1 cellular context compared by ENCODE assay signal in genomic region chr7:101688183-101688831, GRCh38.
TF ChIP-seq lines count a peak whose summit lies in the region.

No MANE protein-coding gene starts in this region.

TF ChIP-seq in GM12878, 131 proteins besides CTCF, POLR2A, EP300 and RAD21 (continued from another document):
- TF ChIP-seq, protein P1, sequence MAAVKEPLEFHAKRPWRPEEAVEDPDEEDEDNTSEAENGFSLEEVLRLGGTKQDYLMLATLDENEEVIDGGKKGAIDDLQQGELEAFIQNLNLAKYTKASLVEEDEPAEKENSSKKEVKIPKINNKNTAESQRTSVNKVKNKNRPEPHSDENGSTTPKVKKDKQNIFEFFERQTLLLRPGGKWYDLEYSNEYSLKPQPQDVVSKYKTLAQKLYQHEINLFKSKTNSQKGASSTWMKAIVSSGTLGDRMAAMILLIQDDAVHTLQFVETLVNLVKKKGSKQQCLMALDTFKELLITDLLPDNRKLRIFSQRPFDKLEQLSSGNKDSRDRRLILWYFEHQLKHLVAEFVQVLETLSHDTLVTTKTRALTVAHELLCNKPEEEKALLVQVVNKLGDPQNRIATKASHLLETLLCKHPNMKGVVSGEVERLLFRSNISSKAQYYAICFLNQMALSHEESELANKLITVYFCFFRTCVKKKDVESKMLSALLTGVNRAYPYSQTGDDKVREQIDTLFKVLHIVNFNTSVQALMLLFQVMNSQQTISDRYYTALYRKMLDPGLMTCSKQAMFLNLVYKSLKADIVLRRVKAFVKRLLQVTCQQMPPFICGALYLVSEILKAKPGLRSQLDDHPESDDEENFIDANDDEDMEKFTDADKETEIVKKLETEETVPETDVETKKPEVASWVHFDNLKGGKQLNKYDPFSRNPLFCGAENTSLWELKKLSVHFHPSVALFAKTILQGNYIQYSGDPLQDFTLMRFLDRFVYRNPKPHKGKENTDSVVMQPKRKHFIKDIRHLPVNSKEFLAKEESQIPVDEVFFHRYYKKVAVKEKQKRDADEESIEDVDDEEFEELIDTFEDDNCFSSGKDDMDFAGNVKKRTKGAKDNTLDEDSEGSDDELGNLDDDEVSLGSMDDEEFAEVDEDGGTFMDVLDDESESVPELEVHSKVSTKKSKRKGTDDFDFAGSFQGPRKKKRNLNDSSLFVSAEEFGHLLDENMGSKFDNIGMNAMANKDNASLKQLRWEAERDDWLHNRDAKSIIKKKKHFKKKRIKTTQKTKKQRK (IDR thresholded peaks at IDR 0.05; ENCODE audit: low read depth, low read length) = no peak
- peak; percentile 69; the same call in 1 of the 2 replicates for TF ChIP-seq ZNF207 (IDR thresholded peaks at IDR 0.05; ENCODE audit: borderline replicate concordance)
- TF ChIP-seq STAT1 (conservative IDR thresholded peaks at IDR 0.05) = no peak
- TF ChIP-seq FOXK2 (IDR thresholded peaks at IDR 0.05) = no peak
- TF ChIP-seq, protein P2, sequence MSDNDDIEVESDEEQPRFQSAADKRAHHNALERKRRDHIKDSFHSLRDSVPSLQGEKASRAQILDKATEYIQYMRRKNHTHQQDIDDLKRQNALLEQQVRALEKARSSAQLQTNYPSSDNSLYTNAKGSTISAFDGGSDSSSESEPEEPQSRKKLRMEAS (IDR thresholded peaks at IDR 0.05; ENCODE audit: low read depth, low read length) = peak; percentile 21; the same call in 1 of the 2 replicates
- no peak for TF ChIP-seq SMAD1 (IDR thresholded peaks at IDR 0.05; ENCODE audit: low read depth, partially characterized antibody)
- no peak for TF ChIP-seq CREB1 (IDR thresholded peaks at IDR 0.05; ENCODE audit: low read depth)
- TF ChIP-seq SIN3A (IDR thresholded peaks at IDR 0.05; ENCODE audit: low read depth, low read length) = no peak
- TF ChIP-seq SMC3 (IDR thresholded peaks at IDR 0.05; ENCODE audit: borderline replicate concordance, low read length) = peak; percentile 75
- TF ChIP-seq POU2F2 (IDR thresholded peaks at IDR 0.05; ENCODE audit: borderline replicate concordance, low read depth, low read length) = 0 out of 3 replicates have a peak, but pooled peaks have one; percentile 15
- peak; percentile 79 for TF ChIP-seq RELA (IDR thresholded peaks at IDR 0.05; ENCODE audit: borderline replicate concordance, partially characterized antibody)
- TF ChIP-seq, protein P3, sequence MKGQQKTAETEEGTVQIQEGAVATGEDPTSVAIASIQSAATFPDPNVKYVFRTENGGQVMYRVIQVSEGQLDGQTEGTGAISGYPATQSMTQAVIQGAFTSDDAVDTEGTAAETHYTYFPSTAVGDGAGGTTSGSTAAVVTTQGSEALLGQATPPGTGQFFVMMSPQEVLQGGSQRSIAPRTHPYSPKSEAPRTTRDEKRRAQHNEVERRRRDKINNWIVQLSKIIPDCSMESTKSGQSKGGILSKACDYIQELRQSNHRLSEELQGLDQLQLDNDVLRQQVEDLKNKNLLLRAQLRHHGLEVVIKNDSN (IDR thresholded peaks at IDR 0.05; ENCODE audit: borderline replicate concordance, extremely low read length, insufficient read depth, low read depth, low read length) = no peak
- TF ChIP-seq ASH2L (IDR thresholded peaks at IDR 0.05; ENCODE audit: borderline replicate concordance, low read depth) = no peak
- TF ChIP-seq YY1 (IDR thresholded peaks at IDR 0.05; ENCODE audit: low read depth, low read length) = peak; percentile 75
- peak; percentile 26 for TF ChIP-seq MEF2B (IDR thresholded peaks at IDR 0.05; ENCODE audit: partially characterized antibody, poor library complexity, severe bottlenecking)
- TF ChIP-seq DPF2 (IDR thresholded peaks at IDR 0.05) = peak; percentile 72; the same call in 1 of the 2 replicates
- TF ChIP-seq, protein P4, sequence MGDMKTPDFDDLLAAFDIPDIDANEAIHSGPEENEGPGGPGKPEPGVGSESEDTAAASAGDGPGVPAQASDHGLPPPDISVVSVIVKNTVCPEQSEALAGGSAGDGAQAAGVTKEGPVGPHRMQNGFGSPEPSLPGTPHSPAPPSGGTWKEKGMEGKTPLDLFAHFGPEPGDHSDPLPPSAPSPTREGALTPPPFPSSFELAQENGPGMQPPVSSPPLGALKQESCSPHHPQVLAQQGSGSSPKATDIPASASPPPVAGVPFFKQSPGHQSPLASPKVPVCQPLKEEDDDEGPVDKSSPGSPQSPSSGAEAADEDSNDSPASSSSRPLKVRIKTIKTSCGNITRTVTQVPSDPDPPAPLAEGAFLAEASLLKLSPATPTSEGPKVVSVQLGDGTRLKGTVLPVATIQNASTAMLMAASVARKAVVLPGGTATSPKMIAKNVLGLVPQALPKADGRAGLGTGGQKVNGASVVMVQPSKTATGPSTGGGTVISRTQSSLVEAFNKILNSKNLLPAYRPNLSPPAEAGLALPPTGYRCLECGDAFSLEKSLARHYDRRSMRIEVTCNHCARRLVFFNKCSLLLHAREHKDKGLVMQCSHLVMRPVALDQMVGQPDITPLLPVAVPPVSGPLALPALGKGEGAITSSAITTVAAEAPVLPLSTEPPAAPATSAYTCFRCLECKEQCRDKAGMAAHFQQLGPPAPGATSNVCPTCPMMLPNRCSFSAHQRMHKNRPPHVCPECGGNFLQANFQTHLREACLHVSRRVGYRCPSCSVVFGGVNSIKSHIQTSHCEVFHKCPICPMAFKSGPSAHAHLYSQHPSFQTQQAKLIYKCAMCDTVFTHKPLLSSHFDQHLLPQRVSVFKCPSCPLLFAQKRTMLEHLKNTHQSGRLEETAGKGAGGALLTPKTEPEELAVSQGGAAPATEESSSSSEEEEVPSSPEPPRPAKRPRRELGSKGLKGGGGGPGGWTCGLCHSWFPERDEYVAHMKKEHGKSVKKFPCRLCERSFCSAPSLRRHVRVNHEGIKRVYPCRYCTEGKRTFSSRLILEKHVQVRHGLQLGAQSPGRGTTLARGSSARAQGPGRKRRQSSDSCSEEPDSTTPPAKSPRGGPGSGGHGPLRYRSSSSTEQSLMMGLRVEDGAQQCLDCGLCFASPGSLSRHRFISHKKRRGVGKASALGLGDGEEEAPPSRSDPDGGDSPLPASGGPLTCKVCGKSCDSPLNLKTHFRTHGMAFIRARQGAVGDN (IDR thresholded peaks at IDR 0.05) = peak; percentile 26; the same call in 1 of the 2 replicates
